8 cellular contexts compared by ENCODE assay signal in genomic region chr14:93114068-93114710, GRCh38. TPM values are rescaled to one million over a fixed set of nuclear protein-coding genes. Genes with fewer than 3 reads are reported as not detected.
DNase-seq lines count a peak whose midpoint lies in the region; ATAC-seq and TF ChIP-seq lines count a peak whose summit lies in the region.

No MANE protein-coding gene starts in this region.

- H3K4me3 ChIP-seq in AG09309 (ENCODE audit: control insufficient read depth, low read depth, low read length) (peak overlapping the region; percentile 60), HEK293 (ENCODE audit: low read depth, low read length) (peak overlapping the region; percentile 77), iPS-18c (ENCODE audit: insufficient read depth, low read depth, low read length) (peak overlapping the region; percentile 86)

- no peaks in the 10 kb centered on the region for H3K36me3 ChIP-seq in HEK293 (ENCODE audit: control insufficient read depth in 2 of 2, insufficient read depth in 1 of 2, low read length in 2 of 2)

- TF ChIP-seq CTCF in AG09309 (IDR thresholded peaks at IDR 0.05; ENCODE audit: control insufficient read depth, insufficient read depth, low read depth, low read length, missing control alignments) (no peak), HEK293 (tag by site-specific recombination; IDR thresholded peaks at IDR 0.05) (no peak)

- no peaks in the 10 kb centered on the region for H3K9me3 ChIP-seq in HEK293 (ENCODE audit: control insufficient read depth, insufficient read depth, low read depth, low read length)
- no peaks in the 10 kb centered on the region for H3K9me3 ChIP-seq in iPS-18c (ENCODE audit: control insufficient read depth, insufficient read depth, low read length)

- CTCF ChIA-PET in HEK293 (lab: Yijun Ruan, JAX), result interaction anchor here (0.7 to 7.6 kb wide), 34 partner anchors 9 to 776 kb away, joined by 3 to 155 read pairs (median 7); partner anchors contain the start of genes LYSET and MOAP1

- no peaks in the 10 kb centered on the region for H3K27me3 Mint-ChIP-seq in activated naive CD8-positive, alpha-beta T cell treated with anti-CD3 and anti-CD28 coated beads, Interleukin-2, amount 10 ng/mL, durations not matched to agents 7 days and 5 days
- no peaks in the 10 kb centered on the region for H3K27me3 Mint-ChIP-seq in stimulated activated memory B cell treated with anti-CD40 and anti-IgM and Interleukin-4, amounts not matched to agents 10 μg/mL and 1 μg/mL and 100 μg/mL, for 72 hours

- POLR2A ChIA-PET in HEK293 (lab: Yijun Ruan, JAX), result interaction anchor here (0.9 to 1.4 kb wide), 3 partner anchors 9 to 93 kb away, joined by 3 to 4 read pairs (median 3); partner anchors contain the start of genes GON7 and UBR7
- POLR2A ChIA-PET in activated naive CD8-positive, alpha-beta T cell treated with anti-CD3 and anti-CD28 coated beads, Interleukin-2, amount 10 ng/mL, durations not matched to agents 7 days and 5 days (lab: Charles Lee), result interaction anchor here (1.1 to 3.4 kb wide), 13 partner anchors 10 to 162 kb away, joined by 4 to 38 read pairs (median 6); partner anchors contain the start of genes GON7, LYSET and MOAP1

- peaks cover 17% of the 10 kb centered on the region for H3K4me1 ChIP-seq in HEK293 (ENCODE audit: control insufficient read depth, insufficient read depth, low read length)

- no peak for ATAC-seq in activated naive CD8-positive, alpha-beta T cell treated with anti-CD3 and anti-CD28 coated beads, Interleukin-2, amount 10 ng/mL, durations not matched to agents 7 days and 5 days (ENCODE audit: low read depth)
- no peak for ATAC-seq in stimulated activated memory B cell treated with anti-CD40 and anti-IgM and Interleukin-4, amounts not matched to agents 10 μg/mL and 1 μg/mL and 100 μg/mL, for 72 hours
- ATAC-seq in GM21717 (IDR thresholded peaks at IDR 0.05; ENCODE audit: unreplicated experiment) (no peak), HG02678 (IDR thresholded peaks at IDR 0.05; ENCODE audit: unreplicated experiment) (no peak)

- no peaks in the 10 kb centered on the region for H3K9me3 Mint-ChIP-seq in activated naive CD8-positive, alpha-beta T cell treated with anti-CD3 and anti-CD28 coated beads, Interleukin-2, amount 10 ng/mL, durations not matched to agents 7 days and 5 days
- H3K9me3 Mint-ChIP-seq in stimulated activated memory B cell treated with anti-CD40 and anti-IgM and Interleukin-4, amounts not matched to agents 10 μg/mL and 1 μg/mL and 100 μg/mL, for 72 hours, result no peaks in the 10 kb centered on the region

- H3K4me3 Mint-ChIP-seq in activated naive CD8-positive, alpha-beta T cell treated with anti-CD3 and anti-CD28 coated beads, Interleukin-2, amount 10 ng/mL, durations not matched to agents 7 days and 5 days, result peak overlapping the region; percentile 92
- peak overlapping the region; percentile 90 for H3K4me3 Mint-ChIP-seq in stimulated activated memory B cell treated with anti-CD40 and anti-IgM and Interleukin-4, amounts not matched to agents 10 μg/mL and 1 μg/mL and 100 μg/mL, for 72 hours

- H3K27ac ChIP-seq in HEK293 (ENCODE audit: extremely low read depth, low read depth, low read length), result peak overlapping the region; percentile 53; the same call in 1 of the 2 replicates

- H3K4me1 Mint-ChIP-seq in activated naive CD8-positive, alpha-beta T cell treated with anti-CD3 and anti-CD28 coated beads, Interleukin-2, amount 10 ng/mL, durations not matched to agents 7 days and 5 days, result peaks cover 29% of the 10 kb centered on the region
- H3K4me1 Mint-ChIP-seq in stimulated activated memory B cell treated with anti-CD40 and anti-IgM and Interleukin-4, amounts not matched to agents 10 μg/mL and 1 μg/mL and 100 μg/mL, for 72 hours, result peaks cover 57% of the 10 kb centered on the region

- no peak for DNase-seq in AG09309 (ENCODE audit: low read depth)
- DNase-seq in activated naive CD8-positive, alpha-beta T cell treated with anti-CD3 and anti-CD28 coated beads, Interleukin-2, amount 10 ng/mL, durations not matched to agents 7 days and 5 days, result peak; percentile 41
- no peak for DNase-seq in HK-2 (ENCODE audit: unreplicated experiment)

- H3K27ac Mint-ChIP-seq in activated naive CD8-positive, alpha-beta T cell treated with anti-CD3 and anti-CD28 coated beads, Interleukin-2, amount 10 ng/mL, durations not matched to agents 7 days and 5 days, result peak overlapping the region; percentile 94
- H3K27ac Mint-ChIP-seq in stimulated activated memory B cell treated with anti-CD40 and anti-IgM and Interleukin-4, amounts not matched to agents 10 μg/mL and 1 μg/mL and 100 μg/mL, for 72 hours, result peak overlapping the region; percentile 76

- H3K36me3 Mint-ChIP-seq in activated naive CD8-positive, alpha-beta T cell treated with anti-CD3 and anti-CD28 coated beads, Interleukin-2, amount 10 ng/mL, durations not matched to agents 7 days and 5 days, result peaks cover 6% of the 10 kb centered on the region
- peaks cover 8% of the 10 kb centered on the region for H3K36me3 Mint-ChIP-seq in stimulated activated memory B cell treated with anti-CD40 and anti-IgM and Interleukin-4, amounts not matched to agents 10 μg/mL and 1 μg/mL and 100 μg/mL, for 72 hours

TF ChIP-seq in HEK293, 187 proteins besides CTCF, POLR2A, EP300 and RAD21:
- TF ChIP-seq ZNF600 (tag by site-specific recombination; IDR thresholded peaks at IDR 0.05), result peak; percentile 29; the same call in 1 of the 2 replicates
- no peak for TF ChIP-seq ZNF239 (tag by site-specific recombination; IDR thresholded peaks at IDR 0.05)
- TF ChIP-seq ZNF214 (tag by site-specific recombination; IDR thresholded peaks at IDR 0.05; ENCODE audit: borderline replicate concordance), result no peak
- no peak for TF ChIP-seq ZXDB (tag by site-specific recombination; IDR thresholded peaks at IDR 0.05)
TF ChIP-seq in HEK293: peak in this region for 1.

RNA-seq across cellular contexts. Expression of gene ITPK1, which starts 1.5 kb away (rescaled TPM):
- total RNA-seq in activated naive CD8-positive, alpha-beta T cell treated with anti-CD3 and anti-CD28 coated beads, Interleukin-2, amount 10 ng/mL, durations not matched to agents 7 days and 5 days, result 10 to 100 TPM; 89.5 to 94.1 TPM
